23 cellular contexts compared by ENCODE assay signal in genomic region chr2:86352932-86353345, GRCh38. TPM values are rescaled to one million over a fixed set of nuclear protein-coding genes. Genes with fewer than 3 reads are reported as not detected.
"Had no signal": no experiment of that assay in that cellular context is flagged by ENCODE, and none has a peak within 500 bp of the region (broad histone marks: within the 10 kb centered on the region; RNA-seq: fewer than 3 reads in every experiment).

No MANE protein-coding gene starts in this region.

- H3K36me3 Mint-ChIP-seq: natural killer cell treated with Interleukin-12 subunit alpha and Interleukin-12 subunit beta and Interleukin-15 and Interleukin-18, amount 100 ng/mL, for 72 hours; stimulated activated effector memory CD8-positive, alpha-beta T cell treated with anti-CD3 and anti-CD28 coated beads, Interleukin-12 subunit alpha, Interleukin-12 subunit beta, amount 100 ng/mL, for 72 hours had no signal

- H3K4me1 ChIP-seq: left lung, lower lobe of right lung, parathyroid adenoma, spleen, suprapubic skin, tibial artery, upper lobe of right lung had no signal

- H3K9me3 Mint-ChIP-seq: natural killer cell treated with Interleukin-12 subunit alpha and Interleukin-12 subunit beta and Interleukin-15 and Interleukin-18, amount 100 ng/mL, for 72 hours; stimulated activated effector memory CD8-positive, alpha-beta T cell treated with anti-CD3 and anti-CD28 coated beads, Interleukin-12 subunit alpha, Interleukin-12 subunit beta, amount 100 ng/mL, for 72 hours; stimulated activated naive CD8-positive, alpha-beta T cell treated with anti-CD3 and anti-CD28 coated beads, Interleukin-15, Interleukin-2, amounts not matched to agents 100 ng/mL and 50 ng/mL, for 24 hours had no signal

- H3K79me2 ChIP-seq: parathyroid adenoma had no signal

- H2AFZ ChIP-seq: parathyroid adenoma had no signal

- H3K4me3 ChIP-seq: left lung, lower lobe of right lung, spleen, suprapubic skin, thoracic aorta, tibial artery, upper lobe of right lung had no signal

- H3K27ac Mint-ChIP-seq: naive thymus-derived CD4-positive, alpha-beta T cell; natural killer cell treated with Interleukin-12 subunit alpha and Interleukin-12 subunit beta and Interleukin-15 and Interleukin-18, amount 100 ng/mL, for 72 hours; stimulated activated effector memory CD8-positive, alpha-beta T cell treated with anti-CD3 and anti-CD28 coated beads, Interleukin-12 subunit alpha, Interleukin-12 subunit beta, amount 100 ng/mL, for 72 hours; stimulated activated naive CD8-positive, alpha-beta T cell treated with anti-CD3 and anti-CD28 coated beads, Interleukin-15, Interleukin-2, amounts not matched to agents 100 ng/mL and 50 ng/mL, for 24 hours had no signal

- H3K4me1 Mint-ChIP-seq: stimulated activated effector memory CD8-positive, alpha-beta T cell treated with anti-CD3 and anti-CD28 coated beads, Interleukin-12 subunit alpha, Interleukin-12 subunit beta, amount 100 ng/mL, for 72 hours had no signal

- H3K9ac ChIP-seq: parathyroid adenoma had no signal

- H3K9me3 ChIP-seq: left lung, lower lobe of right lung, suprapubic skin, thoracic aorta, tibial artery, upper lobe of right lung had no signal

- ATAC-seq: left lung; lower lobe of right lung; naive thymus-derived CD4-positive, alpha-beta T cell; natural killer cell treated with Interleukin-12 subunit alpha and Interleukin-12 subunit beta and Interleukin-15 and Interleukin-18, amount 100 ng/mL, for 72 hours; right cardiac atrium; sciatic nerve; upper lobe of right lung had no signal

- H3K4me3 Mint-ChIP-seq: naive thymus-derived CD4-positive, alpha-beta T cell; natural killer cell treated with Interleukin-12 subunit alpha and Interleukin-12 subunit beta and Interleukin-15 and Interleukin-18, amount 100 ng/mL, for 72 hours; stimulated activated effector memory CD8-positive, alpha-beta T cell treated with anti-CD3 and anti-CD28 coated beads, Interleukin-12 subunit alpha, Interleukin-12 subunit beta, amount 100 ng/mL, for 72 hours; stimulated activated naive CD8-positive, alpha-beta T cell treated with anti-CD3 and anti-CD28 coated beads, Interleukin-15, Interleukin-2, amounts not matched to agents 100 ng/mL and 50 ng/mL, for 24 hours had no signal

- H3K36me3 ChIP-seq: left lung, lower lobe of right lung, spleen, suprapubic skin, thoracic aorta, tibial artery, upper lobe of right lung had no signal

- DNase-seq: hippocampal formation; kidney; left colon; left lung; lower lobe of right lung; mammary epithelial cell; mesenchymal stem cell; naive thymus-derived CD4-positive, alpha-beta T cell; retina; right cardiac atrium; spleen; stimulated activated CD4-positive, alpha-beta T cell treated with anti-CD3 and anti-CD28 coated beads, Interleukin-4, amount 100 ng/mL, for 24 hours; stimulated activated naive CD4-positive, alpha-beta T cell; tibial artery; trophoblast cell; upper lobe of right lung had no signal

- H3K27me3 ChIP-seq: upper lobe of right lung had no signal

- H3K27ac ChIP-seq: left lung, lower lobe of right lung, parathyroid adenoma, spleen, suprapubic skin, thoracic aorta, tibial artery, upper lobe of right lung had no signal

RNA-seq across cellular contexts. Expression of gene REEP1, which starts 15.5 kb away (rescaled TPM):
- total RNA-seq: natural killer cell treated with Interleukin-12 subunit alpha and Interleukin-12 subunit beta and Interleukin-15 and Interleukin-18, amount 100 ng/mL, for 72 hours had no signal
